ENCODE assay signal across 9 cellular contexts in the genomic region with DNA sequence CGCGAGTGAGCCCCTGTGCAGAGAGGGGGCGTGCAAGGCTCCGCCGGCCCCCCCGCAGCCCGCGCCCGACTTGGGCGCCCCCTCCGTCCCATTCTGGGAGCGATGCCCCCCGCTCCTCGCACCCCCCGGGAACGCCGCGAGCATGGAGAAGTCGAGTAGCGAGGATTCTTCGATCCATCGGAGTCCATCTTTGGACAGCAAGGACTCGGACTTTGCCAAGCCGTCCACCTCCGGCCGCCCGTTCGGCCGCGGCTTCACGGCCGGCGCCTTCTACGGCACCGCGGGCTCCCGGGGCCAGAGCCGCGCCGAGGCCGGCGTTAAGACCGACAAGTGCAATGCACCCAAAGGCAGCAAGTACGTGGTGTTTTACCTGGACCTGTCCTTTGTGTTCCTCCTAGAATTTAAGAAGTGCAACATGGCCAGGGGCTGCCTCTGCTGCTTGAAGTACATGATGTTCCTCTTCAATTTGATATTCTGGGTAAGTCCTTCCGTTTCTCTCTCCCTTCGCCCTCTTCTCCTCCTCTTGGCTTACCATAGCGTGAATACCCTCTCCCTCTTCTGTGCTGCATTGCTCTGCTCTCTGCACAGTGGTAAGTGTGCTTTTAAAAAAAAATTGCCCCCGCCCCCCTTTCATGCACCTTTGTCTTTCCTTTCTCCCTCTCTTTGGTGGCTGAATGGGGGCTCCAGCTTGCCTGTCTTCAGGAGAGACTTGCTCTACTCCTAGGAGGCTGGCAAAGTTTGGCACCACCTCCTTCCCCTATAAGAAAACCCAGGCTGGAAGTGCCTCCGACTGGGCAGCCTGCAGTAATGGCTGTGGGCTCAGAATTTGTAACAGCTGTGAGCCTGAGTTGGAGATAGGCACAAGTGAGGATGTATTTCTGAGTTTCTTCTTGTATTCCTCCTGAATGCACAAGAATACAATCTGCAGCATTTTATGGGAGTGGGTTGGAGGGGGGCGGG.
DNase-seq lines count a peak whose midpoint lies in the region; ATAC-seq and TF ChIP-seq lines count a peak whose summit lies in the region.
"Had no signal": no experiment of that assay in that cellular context is flagged by ENCODE, and none has a peak within 500 bp of the region (broad histone marks: within the 10 kb centered on the region; RNA-seq: fewer than 3 reads in every experiment).

No MANE protein-coding gene starts in this region.

- no peaks in the 10 kb centered on the region for H3K9me3 ChIP-seq in WERI-Rb-1 (ENCODE audit: severe bottlenecking)

- TF ChIP-seq CTCF in WERI-Rb-1 (IDR thresholded peaks at IDR 0.05; ENCODE audit: low read depth, low read length) = no peak

- no peaks in the 10 kb centered on the region for H3K27me3 ChIP-seq in WERI-Rb-1 (ENCODE audit: insufficient read depth, low read depth, severe bottlenecking)

- H3K36me3 ChIP-seq in WERI-Rb-1 = peaks cover 54% of the 10 kb centered on the region

- H3K36me3 Mint-ChIP-seq in stimulated activated memory B cell treated with anti-CD40 and anti-IgM and Interleukin-4, amounts not matched to agents 10 μg/mL and 1 μg/mL and 100 μg/mL, for 72 hours = peaks cover 4% of the 10 kb centered on the region

- peaks cover 35% of the 10 kb centered on the region for H3K4me1 Mint-ChIP-seq in stimulated activated memory B cell treated with anti-CD40 and anti-IgM and Interleukin-4, amounts not matched to agents 10 μg/mL and 1 μg/mL and 100 μg/mL, for 72 hours

- peak overlapping the region; percentile 92 for H3K27ac ChIP-seq in WERI-Rb-1
- H3K27ac ChIP-seq: 22Rv1 had no signal

- peaks cover 83% of the 10 kb centered on the region for H3K27me3 Mint-ChIP-seq in stimulated activated memory B cell treated with anti-CD40 and anti-IgM and Interleukin-4, amounts not matched to agents 10 μg/mL and 1 μg/mL and 100 μg/mL, for 72 hours

- H3K4me3 ChIP-seq in WERI-Rb-1 (ENCODE audit: low read depth, low read length) (peak overlapping the region; percentile 82), iPS-11a (ENCODE audit: low read depth, low read length) (peak overlapping the region; percentile 45)

- no peaks in the 10 kb centered on the region for H3K9me3 Mint-ChIP-seq in stimulated activated memory B cell treated with anti-CD40 and anti-IgM and Interleukin-4, amounts not matched to agents 10 μg/mL and 1 μg/mL and 100 μg/mL, for 72 hours

- peak; percentile 35 for DNase-seq in DMS 273 (lab: John Stamatoyannopoulos, UW; ENCODE audit: unreplicated experiment)
- DNase-seq in DMS 273 treated with DMSO at 0.1 percent for 48 hours (lab: John Stamatoyannopoulos, UW) = no peak
- no peak for DNase-seq in WERI-Rb-1
- DNase-seq in NCI-H446 (lab: John Stamatoyannopoulos, UW) = no peak
- DNase-seq in kidney tubule cell (ENCODE audit: low spot score) = no peak
- DNase-seq in stimulated activated CD4-positive, alpha-beta T cell treated with anti-CD3 and anti-CD28 coated beads, Interleukin-1b, Interleukin-23, amount 100 ng/mL, for 48 hours = no peak

- no peak for ATAC-seq in stimulated activated memory B cell treated with anti-CD40 and anti-IgM and Interleukin-4, amounts not matched to agents 10 μg/mL and 1 μg/mL and 100 μg/mL, for 72 hours

- H3K27ac Mint-ChIP-seq in stimulated activated memory B cell treated with anti-CD40 and anti-IgM and Interleukin-4, amounts not matched to agents 10 μg/mL and 1 μg/mL and 100 μg/mL, for 72 hours = no peak overlapping the region

- peak overlapping the region; percentile 56 for H3K4me3 Mint-ChIP-seq in stimulated activated memory B cell treated with anti-CD40 and anti-IgM and Interleukin-4, amounts not matched to agents 10 μg/mL and 1 μg/mL and 100 μg/mL, for 72 hours
